8 cellular contexts compared by ENCODE assay signal in genomic region chr11:76807206-76807875, GRCh38. TPM values are rescaled to one million over a fixed set of nuclear protein-coding genes. Genes with fewer than 3 reads are reported as not detected.
DNase-seq lines count a peak whose midpoint lies in the region; ATAC-seq and TF ChIP-seq lines count a peak whose summit lies in the region.

No MANE protein-coding gene starts in this region.

- H3K27me3 Mint-ChIP-seq in chondrocyte (ENCODE audit: low read depth) = no peaks in the 10 kb centered on the region

- no peak overlapping the region for H3K27ac Mint-ChIP-seq in chondrocyte (ENCODE audit: unreplicated experiment)

- H3K9me3 Mint-ChIP-seq in chondrocyte (ENCODE audit: low read depth) = no peaks in the 10 kb centered on the region

- no peak overlapping the region for H3K27ac ChIP-seq in left lung

- H3K4me3 Mint-ChIP-seq in chondrocyte (ENCODE audit: unreplicated experiment) = peak overlapping the region; percentile 42

- no peak overlapping the region for H3K4me3 ChIP-seq in BE2C (ENCODE audit: low read depth, low read length)
- no peak overlapping the region for H3K4me3 ChIP-seq in left lung

- DNase-seq in BE2C (peak; percentile 94), H4 (ENCODE audit: low spot score) (peak; percentile 85), NCI-H460 (ENCODE audit: extremely low read depth, low read depth) (peak; percentile 77), chondrocyte (ENCODE audit: low spot score) (no peak), left lung (peak; percentile 84 to 93)
- DNase-seq in activated CD4-positive, alpha-beta T cell treated with anti-CD3 and anti-CD28 coated beads for 1 hour = peak; percentile 36
- DNase-seq in stimulated activated CD4-positive, alpha-beta T cell treated with anti-CD3 and anti-CD28 coated beads, Interleukin-4, amount 100 ng/mL, for 24 hours = peak; percentile 73

- H3K9me3 ChIP-seq in BE2C (no peaks in the 10 kb centered on the region), left lung (no peaks in the 10 kb centered on the region)

- H3K27me3 ChIP-seq in BE2C (no peaks in the 10 kb centered on the region), left lung (no peaks in the 10 kb centered on the region)

- H3K4me1 ChIP-seq in BE2C (peaks cover 7% of the 10 kb centered on the region; the same call in 1 of the 2 replicates), left lung (peaks cover 5 to 30% of the 10 kb centered on the region in 2 donors)

- intact Hi-C loops in left lung (cut with DNase I) = loop anchor here in 1 of 2 donors (5.0 kb wide), 1 partner anchor 110 kb away; no protein-coding TSS in a partner anchor

- H3K36me3 Mint-ChIP-seq in chondrocyte (ENCODE audit: low read depth) = no peaks in the 10 kb centered on the region

- H3K36me3 ChIP-seq in BE2C (no peaks in the 10 kb centered on the region), left lung (no peaks in the 10 kb centered on the region)

- ATAC-seq in left lung (peak; percentile 87), HG02852 (IDR thresholded peaks at IDR 0.05; ENCODE audit: unreplicated experiment) (no peak)

- peaks cover 42% of the 10 kb centered on the region for H3K4me1 Mint-ChIP-seq in chondrocyte (ENCODE audit: low read depth)

- TF ChIP-seq CTCF in BE2C (IDR thresholded peaks at IDR 0.05; ENCODE audit: low read depth, low read length) = peak; percentile 84
- TF ChIP-seq CTCF in chondrocyte (IDR thresholded peaks at IDR 0.05) = peak; percentile 94
- peak; percentile 74 to 87 for TF ChIP-seq CTCF in left lung (IDR thresholded peaks at IDR 0.05)

RNA-seq across cellular contexts. Expression of gene TSKU, which starts 24.2 kb away (rescaled TPM):
- 20.1 TPM for polyA plus RNA-seq in BE2C (2012; ENCODE audit: insufficient read depth, insufficient read length, low read depth)
- total RNA-seq in H4 (2014; rRNA removed; shearing (Covaris generic)) = 64.5 and 67.1 TPM in 2 replicates
- 92.3 and 103 TPM in 2 replicates for total RNA-seq in NCI-H460 (2014; rRNA removed; shearing (Covaris generic))
- 70.1 and 82.8 TPM in 2 replicates for polyA plus RNA-seq in NCI-H460 (2014; cell fraction: nucleus; rRNA removed)
- total RNA-seq in chondrocyte = 41.7 to 46.2 TPM (median 42.3 TPM) in 3 replicates
- 10 to 100 TPM; 12.7 to 15.4 TPM for total RNA-seq in left lung

RNA-seq across cellular contexts. Expression of gene ACER3, which starts 53.4 kb away (rescaled TPM):
- 2.8 TPM for polyA plus RNA-seq in BE2C (2012; ENCODE audit: insufficient read depth, insufficient read length, low read depth)
- 19.7 and 22.9 TPM in 2 replicates for total RNA-seq in H4 (2014; rRNA removed; shearing (Covaris generic))
- 14.6 and 16.3 TPM in 2 replicates for total RNA-seq in NCI-H460 (2014; rRNA removed; shearing (Covaris generic))
- polyA plus RNA-seq in NCI-H460 (2014; cell fraction: nucleus; rRNA removed) = 17.9 and 21.4 TPM in 2 replicates
- total RNA-seq in chondrocyte = 15.8 to 17.9 TPM (median 16.0 TPM) in 3 replicates
- 10 to 100 TPM; 27.5 to 46.5 TPM for total RNA-seq in left lung
